ENCODE assay signal across 18 cellular contexts in the genomic region with DNA sequence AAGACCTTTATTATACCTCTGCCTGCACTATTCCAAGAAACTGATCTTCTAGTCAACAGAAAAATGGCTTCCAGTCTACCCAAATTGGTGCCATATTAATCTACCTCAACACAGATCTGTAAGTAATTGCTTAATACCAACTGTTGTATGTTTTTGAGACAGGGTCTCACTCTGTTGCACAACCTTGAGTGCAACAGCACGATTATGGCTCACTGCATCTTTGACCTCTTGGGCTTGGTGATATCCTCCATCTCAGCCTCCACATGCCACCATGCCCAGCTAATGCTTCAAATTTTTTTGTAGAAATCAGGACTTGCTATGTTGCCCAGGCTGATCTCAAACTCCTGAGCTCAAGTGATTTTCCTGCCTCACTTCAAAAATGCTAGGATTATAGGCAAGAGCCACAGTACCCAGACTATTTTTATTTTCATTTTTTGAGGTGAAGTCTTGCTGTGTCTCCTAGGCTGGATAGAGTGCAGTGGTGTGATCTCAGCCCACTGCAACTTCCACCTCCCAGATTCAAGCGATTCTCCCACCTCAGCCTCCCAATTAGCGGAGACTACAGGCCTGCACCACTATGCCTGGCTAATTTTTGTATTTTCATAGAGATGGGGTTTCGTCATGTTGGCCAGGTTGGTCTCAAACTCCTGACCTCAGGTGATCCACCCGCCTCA. TPM values are rescaled to one million over a fixed set of nuclear protein-coding genes. Genes with fewer than 3 reads are reported as not detected.
DNase-seq lines count a peak whose midpoint lies in the region; ATAC-seq and TF ChIP-seq lines count a peak whose summit lies in the region.
"Had no signal": no experiment of that assay in that cellular context is flagged by ENCODE, and none has a peak within 500 bp of the region (broad histone marks: within the 10 kb centered on the region; RNA-seq: fewer than 3 reads in every experiment).

No MANE protein-coding gene starts in this region.

- H3K4me1 ChIP-seq in endodermal cell (ENCODE audit: control insufficient read depth, insufficient read depth, low read length) (no peaks in the 10 kb centered on the region), smooth muscle cell (ENCODE audit: low read depth) (no peaks in the 10 kb centered on the region)

- peak; percentile 5 for TF ChIP-seq POLR2A in GM18505 (IDR thresholded peaks at IDR 0.05; ENCODE audit: borderline replicate concordance, extremely low read depth, insufficient read depth, insufficient read length)

- H3K36me3 Mint-ChIP-seq in activated T-cell treated with anti-CD3 and anti-CD28 coated beads, Interleukin-2, amount 50 U/mL, for 72 hours (ENCODE audit: insufficient read depth in 2 of 2): peaks cover 28 to 67% of the 10 kb centered on the region in 2 donors
- peaks cover 31% of the 10 kb centered on the region for H3K36me3 Mint-ChIP-seq in activated naive CD8-positive, alpha-beta T cell
- H3K36me3 Mint-ChIP-seq in endodermal cell (ENCODE audit: low read depth): peaks cover 85% of the 10 kb centered on the region

- peaks cover 0 to 2% of the 10 kb centered on the region in 2 donors for H3K9me3 Mint-ChIP-seq in activated T-cell treated with anti-CD3 and anti-CD28 coated beads, Interleukin-2, amount 50 U/mL, for 72 hours
- H3K9me3 Mint-ChIP-seq in activated naive CD8-positive, alpha-beta T cell (ENCODE audit: low read depth): no peaks in the 10 kb centered on the region
- no peaks in the 10 kb centered on the region for H3K9me3 Mint-ChIP-seq in endodermal cell
- H3K9me3 Mint-ChIP-seq: H9 had no signal

- H3K27ac Mint-ChIP-seq in activated T-cell treated with anti-CD3 and anti-CD28 coated beads, Interleukin-2, amount 50 U/mL, for 72 hours: peak overlapping the region; percentile 69
- H3K27ac Mint-ChIP-seq in activated naive CD8-positive, alpha-beta T cell: no peak overlapping the region
- H3K27ac Mint-ChIP-seq in endodermal cell: no peak overlapping the region
- H3K27ac Mint-ChIP-seq: IgD-negative memory B cell had no signal

- TF ChIP-seq CTCF in endodermal cell (conservative IDR thresholded peaks at IDR 0.05): no peak
- TF ChIP-seq CTCF in smooth muscle cell (IDR thresholded peaks at IDR 0.05; ENCODE audit: borderline replicate concordance, insufficient read depth, poor library complexity, severe bottlenecking): no peak

- no peak overlapping the region for H3K4me2 ChIP-seq in smooth muscle cell

- no peak for ATAC-seq in activated T-cell treated with anti-CD3 and anti-CD28 coated beads, Interleukin-2, amount 50 U/mL, for 72 hours (replicated peaks in 1 of 2)
- ATAC-seq in GM18505 (IDR thresholded peaks at IDR 0.05; ENCODE audit: unreplicated experiment): no peak

- H3K9me3 ChIP-seq in endodermal cell (ENCODE audit: control insufficient read depth, low read length): peaks cover 37% of the 10 kb centered on the region
- peaks cover 2% of the 10 kb centered on the region for H3K9me3 ChIP-seq in smooth muscle cell (replicated peaks; ENCODE audit: low read depth)

- H3F3A ChIP-seq in smooth muscle cell (ENCODE audit: low read depth): no peaks in the 10 kb centered on the region

- peaks cover 100% of the 10 kb centered on the region for H3K79me2 ChIP-seq in smooth muscle cell (ENCODE audit: low read depth)

- H3K27ac ChIP-seq in endodermal cell (ENCODE audit: low read depth, low read length) (no peak overlapping the region), smooth muscle cell (ENCODE audit: low read depth) (no peak overlapping the region)
- H3K27ac ChIP-seq: C4-2B had no signal

- H3K36me3 ChIP-seq in endodermal cell (ENCODE audit: control insufficient read depth, insufficient read depth, low read length) (peaks cover 95% of the 10 kb centered on the region), smooth muscle cell (ENCODE audit: low read depth) (peaks cover 5% of the 10 kb centered on the region)

- 91 to 94% methylated on average over 5 of the region's 5 CpGs for WGBS in endodermal cell (ENCODE audit: insufficient coverage in 1 of 2, insufficient read length in 1 of 2), 2 experiments
- 99% methylated on average over 5 of the region's 5 CpGs for WGBS in smooth muscle cell (ENCODE audit: low lambda C conversion rate)

- no peak for DNase-seq in activated T-cell treated with anti-CD3 and anti-CD28 coated beads, Interleukin-2, amount 50 U/mL, for 72 hours
- no peak for DNase-seq in activated T-cell treated with anti-CD3 and anti-CD28 coated beads, Interleukin-2, amount 50 U/mL, for 48 hours
- DNase-seq in endodermal cell: no peak
- no peak for DNase-seq in NCI-H510A treated with DMSO at 0.1 percent for 48 hours (lab: John Stamatoyannopoulos, UW)
- DNase-seq in globus pallidus (ENCODE audit: low spot score): no peak
- DNase-seq in smooth muscle cell (lab: John Stamatoyannopoulos, UW; ENCODE audit: unreplicated experiment): no peak
- DNase-seq: 8988T, Caco-2, H9, NCI-H146, NCI-H2107, NCI-H345, NCI-H748 treated with DMSO at 0.1 percent for 48 hours had no signal

- H3K4me1 Mint-ChIP-seq in activated T-cell treated with anti-CD3 and anti-CD28 coated beads, Interleukin-2, amount 50 U/mL, for 72 hours (ENCODE audit: low read depth): peaks cover 71% of the 10 kb centered on the region
- H3K4me1 Mint-ChIP-seq in activated naive CD8-positive, alpha-beta T cell (ENCODE audit: low read depth): peaks cover 66% of the 10 kb centered on the region
- H3K4me1 Mint-ChIP-seq in endodermal cell: peaks cover 34% of the 10 kb centered on the region

- no peaks in the 10 kb centered on the region for H3K27me3 ChIP-seq in endodermal cell (ENCODE audit: control insufficient read depth, insufficient read depth, low read length, poor library complexity, severe bottlenecking)
- no peaks in the 10 kb centered on the region for H3K27me3 ChIP-seq in smooth muscle cell (ENCODE audit: low read depth)

- H2AFZ ChIP-seq in smooth muscle cell (ENCODE audit: low read depth): no peak overlapping the region

- H3K4me3 ChIP-seq in endodermal cell (ENCODE audit: low read length) (peak overlapping the region; percentile 61), smooth muscle cell (no peak overlapping the region)

- no peak overlapping the region for H3K9ac ChIP-seq in endodermal cell (ENCODE audit: extremely low read depth, low read length, poor library complexity, severe bottlenecking)
- no peak overlapping the region for H3K9ac ChIP-seq in smooth muscle cell (ENCODE audit: low read depth)

- peak overlapping the region in 1 of 2 donors; percentile 59 for H3K4me3 Mint-ChIP-seq in activated T-cell treated with anti-CD3 and anti-CD28 coated beads, Interleukin-2, amount 50 U/mL, for 72 hours
- H3K4me3 Mint-ChIP-seq in activated naive CD8-positive, alpha-beta T cell: peak overlapping the region; percentile 44
- no peak overlapping the region for H3K4me3 Mint-ChIP-seq in endodermal cell
- H3K4me3 Mint-ChIP-seq: H9 had no signal

- H4K20me1 ChIP-seq in smooth muscle cell (ENCODE audit: low read depth): peaks cover 100% of the 10 kb centered on the region

- no peaks in the 10 kb centered on the region for H3K27me3 Mint-ChIP-seq in activated T-cell treated with anti-CD3 and anti-CD28 coated beads, Interleukin-2, amount 50 U/mL, for 72 hours (ENCODE audit: low read depth)
- no peaks in the 10 kb centered on the region for H3K27me3 Mint-ChIP-seq in activated naive CD8-positive, alpha-beta T cell
- H3K27me3 Mint-ChIP-seq in endodermal cell (ENCODE audit: insufficient read depth): no peaks in the 10 kb centered on the region
- H3K27me3 Mint-ChIP-seq: IgD-negative memory B cell had no signal

RNA-seq across cellular contexts. Expression of a gene that starts 14.4 kb away (rescaled TPM):
- 10 to 100 TPM; 72.9 to 74.3 TPM for total RNA-seq in activated T-cell treated with anti-CD3 and anti-CD28 coated beads, Interleukin-2, amount 50 U/mL, for 72 hours
- total RNA-seq in endodermal cell: 100 to 1,000 TPM in 1 of 2 donors, 10 to 100 TPM in 1; 92.9 to 104 TPM
- polyA plus RNA-seq in endodermal cell (2013, experiment 1 of 2): 42.0 TPM
- polyA plus RNA-seq in endodermal cell (2013, experiment 2 of 2): 36.1 TPM
- total RNA-seq in smooth muscle cell: 50.3 and 61.2 TPM in 2 replicates
- polyA plus RNA-seq in smooth muscle cell: 8.3 and 8.9 TPM in 2 replicates

RNA-seq across cellular contexts. Expression of a gene that starts 32.9 kb away (rescaled TPM):
- total RNA-seq in activated T-cell treated with anti-CD3 and anti-CD28 coated beads, Interleukin-2, amount 50 U/mL, for 72 hours: not detected
- total RNA-seq in endodermal cell (not detected), smooth muscle cell (not detected in 2 replicates)
- 0.50 TPM for polyA plus RNA-seq in endodermal cell (2013, experiment 1 of 2)
- polyA plus RNA-seq in endodermal cell (2013, experiment 2 of 2): not detected
- not detected in 2 replicates for polyA plus RNA-seq in smooth muscle cell
- total RNA-seq: Caco-2, G401, H9 had no signal
- polyA plus RNA-seq: IgD-negative memory B cell had no signal
